1 cellular context compared by ENCODE assay signal in genomic region chr5:176536902-176537607, GRCh38.
TF ChIP-seq lines count a peak whose summit lies in the region.

TSS of gene RNF44 (minus strand) at chr5:176537402. CDS start at chr5:176532472, 4,930 bp downstream.

TF ChIP-seq in HepG2, 621 proteins besides CTCF, POLR2A, EP300 and RAD21 (continued from another document and continues in another):
- TF ChIP-seq ELK4 (CRISPR knock-in tag; IDR thresholded peaks at IDR 0.05; ENCODE audit: borderline replicate concordance) = no peak
- TF ChIP-seq SNAPC5 (CRISPR knock-in tag; IDR thresholded peaks at IDR 0.05; ENCODE audit: borderline replicate concordance) = no peak
- TF ChIP-seq KMT2B (CRISPR knock-in tag; IDR thresholded peaks at IDR 0.05) = peak; percentile 17; the same call in 1 of the 2 replicates
- TF ChIP-seq RFX5 (IDR thresholded peaks at IDR 0.05; ENCODE audit: low read depth, low read length) = no peak
- no peak for TF ChIP-seq PREB (CRISPR knock-in tag; IDR thresholded peaks at IDR 0.05)
- 0 out of 2 replicates have a peak, but pooled peaks have one; percentile 36 for TF ChIP-seq ZNF772 (CRISPR knock-in tag; IDR thresholded peaks at IDR 0.05)
- no peak for TF ChIP-seq ZNF558 (CRISPR knock-in tag; IDR thresholded peaks at IDR 0.05; ENCODE audit: borderline replicate concordance)
- no peak for TF ChIP-seq ZXDC (CRISPR knock-in tag; IDR thresholded peaks at IDR 0.05)
- TF ChIP-seq ZNF605 (CRISPR knock-in tag; IDR thresholded peaks at IDR 0.05) = no peak
- TF ChIP-seq ZMYM2 (CRISPR knock-in tag; IDR thresholded peaks at IDR 0.05) = no peak
- no peak for TF ChIP-seq KDM4B (CRISPR knock-in tag; IDR thresholded peaks at IDR 0.05)
- no peak for TF ChIP-seq FOXK2 (IDR thresholded peaks at IDR 0.05)
- TF ChIP-seq PRDM10 (CRISPR knock-in tag; IDR thresholded peaks at IDR 0.05; ENCODE audit: low read depth) = no peak
- peak; percentile 74; the same call in 1 of the 2 replicates for TF ChIP-seq GABPB1 (CRISPR knock-in tag; IDR thresholded peaks at IDR 0.05)
- no peak for TF ChIP-seq RBAK (CRISPR knock-in tag; IDR thresholded peaks at IDR 0.05)
- TF ChIP-seq HCFC1 (IDR thresholded peaks at IDR 0.05; ENCODE audit: low read depth, low read length) = no peak
- TF ChIP-seq ZNF430 (CRISPR knock-in tag; IDR thresholded peaks at IDR 0.05) = no peak
- TF ChIP-seq CREBL2 (CRISPR knock-in tag; IDR thresholded peaks at IDR 0.05; ENCODE audit: borderline replicate concordance) = no peak
- no peak for TF ChIP-seq FOXP1 (IDR thresholded peaks at IDR 0.05)
- TF ChIP-seq FOXP1 (CRISPR knock-in tag; IDR thresholded peaks at IDR 0.05) = no peak
- TF ChIP-seq ZNF761 (CRISPR knock-in tag; conservative IDR thresholded peaks at IDR 0.05) = no peak
- no peak; the same call in 1 of the 2 replicates for TF ChIP-seq ZSCAN25 (CRISPR knock-in tag; IDR thresholded peaks at IDR 0.05)
- TF ChIP-seq ZNF124 (CRISPR knock-in tag; IDR thresholded peaks at IDR 0.05) = no peak
- peak; percentile 51 for TF ChIP-seq SKI (IDR thresholded peaks at IDR 0.05; ENCODE audit: partially characterized antibody)
- 0 out of 2 replicates have a peak, but pooled peaks have one; percentile 30 for TF ChIP-seq ZNF205 (CRISPR knock-in tag; IDR thresholded peaks at IDR 0.05)
- no peak for TF ChIP-seq ZBTB3 (CRISPR knock-in tag; IDR thresholded peaks at IDR 0.05; ENCODE audit: borderline replicate concordance, low read depth)
- TF ChIP-seq ATF2 (CRISPR knock-in tag; IDR thresholded peaks at IDR 0.05) = no peak
- peak; percentile 38; the same call in 1 of the 2 replicates for TF ChIP-seq TFDP2 (CRISPR knock-in tag; IDR thresholded peaks at IDR 0.05)
- TF ChIP-seq ZMAT5 (CRISPR knock-in tag; IDR thresholded peaks at IDR 0.05; ENCODE audit: borderline replicate concordance, low read depth) = no peak
- no peak for TF ChIP-seq DNMT1 (CRISPR knock-in tag; IDR thresholded peaks at IDR 0.05)
- TF ChIP-seq ZNF333 (CRISPR knock-in tag; IDR thresholded peaks at IDR 0.05; ENCODE audit: borderline replicate concordance) = no peak
- TF ChIP-seq DMTF1 (CRISPR knock-in tag; IDR thresholded peaks at IDR 0.05) = 0 out of 2 replicates have a peak, but pooled peaks have one; percentile 12
- TF ChIP-seq ZNF101 (CRISPR knock-in tag; IDR thresholded peaks at IDR 0.05; ENCODE audit: borderline replicate concordance, low read depth) = no peak
- TF ChIP-seq CSRNP2 (CRISPR knock-in tag; conservative IDR thresholded peaks at IDR 0.05; ENCODE audit: low read depth) = no peak
- 0 out of 2 replicates have a peak, but pooled peaks have one; percentile 18 for TF ChIP-seq MYPOP (CRISPR knock-in tag; IDR thresholded peaks at IDR 0.05)
- TF ChIP-seq ZNF567 (CRISPR knock-in tag; IDR thresholded peaks at IDR 0.05; ENCODE audit: borderline replicate concordance) = no peak
- no peak for TF ChIP-seq STAG1 (CRISPR knock-in tag; IDR thresholded peaks at IDR 0.05)
- TF ChIP-seq KAT2B (IDR thresholded peaks at IDR 0.05; ENCODE audit: borderline replicate concordance, low read depth, low read length) = no peak
- TF ChIP-seq CHD2 (IDR thresholded peaks at IDR 0.05; ENCODE audit: low read depth, low read length) = peak; percentile 75
- TF ChIP-seq ZNF557 (CRISPR knock-in tag; IDR thresholded peaks at IDR 0.05) = no peak
- no peak for TF ChIP-seq NR2F2 (IDR thresholded peaks at IDR 0.05; ENCODE audit: borderline replicate concordance, low read depth)
- no peak for TF ChIP-seq ZNF235 (CRISPR knock-in tag; IDR thresholded peaks at IDR 0.05; ENCODE audit: borderline replicate concordance)
- no peak for TF ChIP-seq SMAD9 (CRISPR knock-in tag; IDR thresholded peaks at IDR 0.05)
- no peak for TF ChIP-seq ZFP37 (CRISPR knock-in tag; IDR thresholded peaks at IDR 0.05; ENCODE audit: borderline replicate concordance)
- TF ChIP-seq LCORL (IDR thresholded peaks at IDR 0.05) = no peak
- no peak; the same call in 1 of the 2 replicates for TF ChIP-seq LCORL (CRISPR knock-in tag; IDR thresholded peaks at IDR 0.05)
- no peak for TF ChIP-seq ZNF343 (CRISPR knock-in tag; IDR thresholded peaks at IDR 0.05)
- no peak for TF ChIP-seq ZNF746 (CRISPR knock-in tag; IDR thresholded peaks at IDR 0.05)
- TF ChIP-seq PAWR (CRISPR knock-in tag; IDR thresholded peaks at IDR 0.05; ENCODE audit: borderline replicate concordance) = no peak
- TF ChIP-seq NRL (CRISPR knock-in tag; IDR thresholded peaks at IDR 0.05; ENCODE audit: borderline replicate concordance) = no peak
- TF ChIP-seq PRMT3 (CRISPR knock-in tag; IDR thresholded peaks at IDR 0.05; ENCODE audit: borderline replicate concordance, low read depth) = no peak
- TF ChIP-seq SOX6 (IDR thresholded peaks at IDR 0.05) = no peak
- TF ChIP-seq SOX6 (CRISPR knock-in tag; IDR thresholded peaks at IDR 0.05) = peak; percentile 37; the same call in 1 of the 2 replicates
- no peak for TF ChIP-seq ZNF788 (CRISPR knock-in tag; IDR thresholded peaks at IDR 0.05; ENCODE audit: borderline replicate concordance)
- TF ChIP-seq ZBTB7A (CRISPR knock-in tag; IDR thresholded peaks at IDR 0.05) = no peak
